Comparison of ENCODE assay signal across 8 cellular contexts in the genomic region with DNA sequence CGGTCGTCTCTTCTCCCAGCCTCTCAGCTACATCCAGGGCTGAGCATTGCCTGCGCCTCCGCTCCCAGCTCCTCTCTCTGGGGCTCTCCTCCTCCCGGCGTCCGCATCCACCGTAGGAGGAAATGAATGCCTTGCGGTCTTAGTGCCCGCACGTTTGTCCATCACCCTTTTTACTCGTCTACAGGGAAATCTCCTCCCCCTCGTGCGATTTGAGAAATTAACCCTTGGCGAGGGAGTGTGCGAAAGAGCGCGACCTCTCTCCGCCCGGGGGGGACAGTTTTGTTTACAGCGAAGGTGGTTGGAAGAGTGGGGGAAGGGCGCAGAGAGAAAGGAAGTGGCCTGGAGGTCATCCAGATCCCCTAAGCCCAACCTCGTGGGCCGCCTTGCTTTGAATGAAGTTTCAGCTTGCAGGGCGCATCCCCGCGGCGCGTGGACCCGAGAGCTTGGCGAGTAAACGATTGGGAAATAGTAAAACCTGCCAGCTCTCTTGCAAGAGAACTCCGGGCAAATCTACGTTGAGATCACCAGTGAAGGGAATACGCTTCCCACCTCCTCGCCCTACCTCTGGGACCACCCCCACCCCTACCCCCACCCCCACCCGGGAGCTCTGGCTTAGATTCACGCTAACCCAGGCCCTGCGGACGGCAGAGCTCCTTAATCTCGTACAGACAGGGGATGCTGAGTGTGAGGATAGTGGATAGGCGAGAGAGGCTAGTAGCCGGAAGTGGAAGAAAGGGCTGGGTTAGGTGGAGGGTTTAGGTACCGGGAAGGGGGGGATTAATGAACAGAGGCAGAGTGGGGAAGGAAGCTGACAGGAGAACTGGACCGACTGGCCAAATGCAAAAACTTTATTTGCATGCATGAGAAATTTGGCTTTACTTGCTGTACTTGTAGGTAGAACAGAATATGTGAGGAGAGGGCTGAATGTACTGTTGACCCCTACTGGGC. TPM values are rescaled to one million over a fixed set of nuclear protein-coding genes. Genes with fewer than 3 reads are reported as not detected.
DNase-seq lines count a peak whose midpoint lies in the region; ATAC-seq and TF ChIP-seq lines count a peak whose summit lies in the region.

A gene with protein sequence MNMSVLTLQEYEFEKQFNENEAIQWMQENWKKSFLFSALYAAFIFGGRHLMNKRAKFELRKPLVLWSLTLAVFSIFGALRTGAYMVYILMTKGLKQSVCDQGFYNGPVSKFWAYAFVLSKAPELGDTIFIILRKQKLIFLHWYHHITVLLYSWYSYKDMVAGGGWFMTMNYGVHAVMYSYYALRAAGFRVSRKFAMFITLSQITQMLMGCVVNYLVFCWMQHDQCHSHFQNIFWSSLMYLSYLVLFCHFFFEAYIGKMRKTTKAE (minus strand): TSS at position 144 of the 948 bp plus-strand sequence. CDS start 280 bp downstream, outside the sequence.

- peak within 1 kb of the TSS; percentile 89 for H3K27ac ChIP-seq in mesodermal cell (ENCODE audit: low read depth, low read length, severe bottlenecking)

- peak; percentile 5 for ATAC-seq in HG02798 (IDR thresholded peaks at IDR 0.05; ENCODE audit: poor library complexity, unreplicated experiment)
- no peak for ATAC-seq in HG03097 (IDR thresholded peaks at IDR 0.05; ENCODE audit: low FRiP score, unreplicated experiment)

- DNase-seq in Daoy (ENCODE audit: low read depth) = peak; percentile 57
- DNase-seq in NCI-H524 treated with DMSO at 0.1 percent for 48 hours (lab: John Stamatoyannopoulos, UW) = peak; percentile 54
- DNase-seq in epithelial cell of esophagus (ENCODE audit: low read depth) = peak; percentile 73
- DNase-seq in stimulated activated CD8-positive, alpha-beta memory T cell treated with anti-CD3 and anti-CD28 coated beads, Interleukin-7, amount 100 ng/mL, for 48 hours (ENCODE audit: extremely low read depth in 1 of 2, low read depth in 1 of 2) = peak; percentile 20 to 21

- H3K9me3 ChIP-seq in mesodermal cell (ENCODE audit: control insufficient read depth, low read length) = no peaks in the 10 kb centered on the region

- CTCF ChIA-PET in activated CD8-positive, alpha-beta memory T cell treated with anti-CD3 and anti-CD28 coated beads for 36 hours (lab: Charles Lee) = interaction anchor here (0.6 to 0.7 kb wide), 3 partner anchors 13 to 193 kb away, joined by 3 to 4 read pairs (median 3); no protein-coding TSS in a partner anchor

- H3K36me3 ChIP-seq in mesodermal cell (ENCODE audit: control insufficient read depth, insufficient read depth, low read length) = peaks cover 3% of the 10 kb centered on the region

- TF ChIP-seq CTCF in epithelial cell of esophagus (IDR thresholded peaks at IDR 0.05; ENCODE audit: insufficient read depth, low read depth, low read length, missing control alignments) = no peak

- H3K4me3 ChIP-seq in epithelial cell of esophagus (ENCODE audit: low read length) (peak within 1 kb of the TSS; percentile 85), mesodermal cell (ENCODE audit: extremely low read depth, insufficient read depth, low read length, poor library complexity, severe bottlenecking) (peak within 1 kb of the TSS; percentile 90)

- H3K4me1 ChIP-seq in mesodermal cell (ENCODE audit: control insufficient read depth, insufficient read depth, low read length, poor library complexity, severe bottlenecking) = peaks cover 26% of the 10 kb centered on the region

- WGBS in mesodermal cell (ENCODE audit: insufficient coverage in 2 of 2), 2 experiments = 1% methylated on average over 26 to 33 of the region's 45 CpGs

- POLR2A ChIA-PET in activated CD8-positive, alpha-beta memory T cell treated with anti-CD3 and anti-CD28 coated beads for 36 hours (lab: Charles Lee) = interaction anchor here (0.5 to 1.4 kb wide), 8 partner anchors 34 to 605 kb away, joined by 3 to 5 read pairs (median 4); no protein-coding TSS in a partner anchor

RNA-seq across cellular contexts. Expression of the gene that starts here (rescaled TPM):
- total RNA-seq in Daoy (2014; rRNA removed; shearing (Covaris generic)) = 3.9 and 11.9 TPM in 2 replicates
- 10 to 100 TPM; 11.8 to 13.2 TPM for total RNA-seq in activated CD8-positive, alpha-beta memory T cell treated with anti-CD3 and anti-CD28 coated beads for 36 hours
- 69.0 TPM for polyA plus RNA-seq in mesodermal cell (2013, experiment 1 of 2)
- 72.7 TPM for polyA plus RNA-seq in mesodermal cell (2013, experiment 2 of 2)

Comparison
In these comparisons a context has a peak if more than half of its experiments do, and no peak if none do; other contexts are left out.
1. DNase-seq: peak in every context shown above with its lines; median percentile 73 in epithelial cell of esophagus; 57 in Daoy; 54 in NCI-H524 treated with DMSO at 0.1 percent for 48 hours; 20 in stimulated activated CD8-positive, alpha-beta memory T cell treated with anti-CD3 and anti-CD28 coated beads, Interleukin-7, amount 100 ng/mL, for 48 hours.